In the genomic region with DNA sequence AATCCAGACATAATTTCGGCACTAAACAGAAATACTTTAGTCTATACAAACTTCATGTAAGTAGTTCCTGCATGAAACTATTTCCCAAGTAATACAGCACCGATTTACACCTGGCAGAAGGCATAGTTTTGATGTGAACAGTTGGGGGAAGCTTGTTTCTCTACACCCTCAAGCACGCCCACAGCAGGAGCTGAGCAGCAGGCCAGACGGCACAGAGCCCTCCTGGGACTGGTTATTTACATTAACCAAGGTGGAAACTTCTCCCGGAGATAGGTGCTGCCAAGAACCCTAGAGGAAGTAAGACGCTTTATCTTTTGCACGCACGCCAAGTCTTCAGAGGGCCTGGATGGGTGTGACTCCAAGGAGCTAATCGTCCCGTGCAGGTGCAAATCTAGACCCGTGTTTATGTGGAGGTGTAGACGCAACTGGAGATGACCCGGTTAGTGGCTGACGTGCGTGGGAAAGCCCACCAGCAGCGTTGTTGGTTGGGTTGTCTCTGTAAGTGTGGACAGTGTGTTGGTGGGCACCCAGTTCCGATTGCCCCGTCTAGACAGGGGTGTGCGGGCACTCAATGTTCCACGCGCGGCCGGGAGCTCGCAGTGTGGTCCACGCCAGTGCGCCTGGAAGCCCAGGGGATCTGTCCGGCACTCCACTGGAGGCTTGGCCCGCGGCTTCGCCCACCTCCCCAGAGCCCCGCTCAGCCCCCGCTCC, we compare ENCODE assay signal across 8 cellular contexts. TPM values are rescaled to one million over a fixed set of nuclear protein-coding genes. Genes with fewer than 3 reads are reported as not detected.
A peak's percentile ranks its signal among the peaks of the same experiment; 100 is the strongest.
DNase-seq lines count a peak whose midpoint lies in the region; ATAC-seq and TF ChIP-seq lines count a peak whose summit lies in the region.

No MANE protein-coding gene starts in this region.

- peak overlapping the region in 1 of 2 experiments; percentile 14 for H3K23ac ChIP-seq in mesenchymal stem cell (ENCODE audit: low read length in 2 of 2)

- no peak overlapping the region for H2BK5ac ChIP-seq in mesenchymal stem cell (ENCODE audit: low read depth, low read length, poor library complexity, severe bottlenecking)

- peak overlapping the region; percentile 54 for H2BK120ac ChIP-seq in mesenchymal stem cell (ENCODE audit: low read depth, low read length)

- H4K8ac ChIP-seq in mesenchymal stem cell (ENCODE audit: low read length): peak overlapping the region; percentile 100

- peak overlapping the region; percentile 88 to 92 for H3K18ac ChIP-seq in mesenchymal stem cell (ENCODE audit: low read depth in 1 of 2, low read length in 2 of 2)

- peak overlapping the region in 1 of 2 experiments; percentile 65 for H3K14ac ChIP-seq in mesenchymal stem cell (ENCODE audit: low read length in 2 of 2)

- peaks cover 17% of the 10 kb centered on the region for H3K79me1 ChIP-seq in mesenchymal stem cell (replicated peaks; ENCODE audit: low read length, poor library complexity, severe bottlenecking)

- DNase-seq in NCI-H460 (ENCODE audit: extremely low read depth, low read depth) (peak; percentile 55), ecto neural progenitor cell (ENCODE audit: low spot score) (peak; percentile 73), mesenchymal stem cell (peak; percentile 77)
- DNase-seq in activated CD4-positive, alpha-beta memory T cell treated with anti-CD3 and anti-CD28 coated beads, Interleukin-2, amount 10 ng/mL, durations not matched to agents 7 days and 5 days: peak; percentile 65
- DNase-seq in stimulated activated CD8-positive, alpha-beta memory T cell treated with anti-CD3 and anti-CD28 coated beads, Interleukin-2, amount 100 ng/mL, for 1 hour (ENCODE audit: low read depth in 2 of 2): peak; percentile 20 to 38

- peak overlapping the region; percentile 86 to 90 for H3K4ac ChIP-seq in mesenchymal stem cell (ENCODE audit: low read depth in 1 of 2, low read length in 2 of 2)

- no peak overlapping the region for H2BK15ac ChIP-seq in mesenchymal stem cell (ENCODE audit: low read depth, poor library complexity, severe bottlenecking)

- WGBS in mesenchymal stem cell: 5% methylated on average over 21 of the region's 32 CpGs

- peaks cover 3% of the 10 kb centered on the region for H3K36me3 Mint-ChIP-seq in activated CD4-positive, alpha-beta memory T cell treated with anti-CD3 and anti-CD28 coated beads, Interleukin-2, amount 10 ng/mL, durations not matched to agents 7 days and 5 days (ENCODE audit: low read depth)

- H3K27me3 Mint-ChIP-seq in activated CD4-positive, alpha-beta memory T cell treated with anti-CD3 and anti-CD28 coated beads, Interleukin-2, amount 10 ng/mL, durations not matched to agents 7 days and 5 days: no peaks in the 10 kb centered on the region

- H2AFZ ChIP-seq in mesenchymal stem cell (ENCODE audit: low read depth, low read length): peak overlapping the region; percentile 99

- H3K9ac ChIP-seq in mesenchymal stem cell (ENCODE audit: low read length): peak overlapping the region; percentile 82

- H3K27ac Mint-ChIP-seq in activated CD4-positive, alpha-beta memory T cell treated with anti-CD3 and anti-CD28 coated beads, Interleukin-2, amount 10 ng/mL, durations not matched to agents 7 days and 5 days: peak overlapping the region; percentile 85

- peak overlapping the region; percentile 98 for H3K4me2 ChIP-seq in mesenchymal stem cell (ENCODE audit: low read length, poor library complexity, severe bottlenecking)

- no peaks in the 10 kb centered on the region for H3K36me3 ChIP-seq in mesenchymal stem cell (ENCODE audit: control insufficient read depth in 1 of 2, insufficient read depth in 2 of 2, low read depth in 1 of 2, low read length in 2 of 2)

- H3K27me3 ChIP-seq in mesenchymal stem cell (ENCODE audit: control insufficient read depth in 1 of 2, insufficient read depth in 1 of 2, low read length in 2 of 2): no peaks in the 10 kb centered on the region

- TF ChIP-seq CTCF in 22Rv1 (IDR thresholded peaks at IDR 0.05): no peak

- H3K27ac ChIP-seq in 22Rv1: peak overlapping the region; percentile 67
- H3K27ac ChIP-seq in mesenchymal stem cell (ENCODE audit: low read length, poor library complexity, severe bottlenecking): peak overlapping the region; percentile 33

- H3K4me1 ChIP-seq in mesenchymal stem cell (ENCODE audit: control insufficient read depth, insufficient read depth, low read depth, low read length): peaks cover 12% of the 10 kb centered on the region

- ATAC-seq in GM18520 (IDR thresholded peaks at IDR 0.05; ENCODE audit: unreplicated experiment) (peak; percentile 32), HG03064 (IDR thresholded peaks at IDR 0.05; ENCODE audit: low read depth, unreplicated experiment) (peak; percentile 57)

- H3K4me3 Mint-ChIP-seq in activated CD4-positive, alpha-beta memory T cell treated with anti-CD3 and anti-CD28 coated beads, Interleukin-2, amount 10 ng/mL, durations not matched to agents 7 days and 5 days: peak overlapping the region; percentile 85

- CTCF ChIA-PET in activated CD4-positive, alpha-beta memory T cell treated with anti-CD3 and anti-CD28 coated beads, Interleukin-2, amount 10 ng/mL, durations not matched to agents 7 days and 5 days (lab: Charles Lee): interaction anchor here (1.0 to 3.5 kb wide), 6 partner anchors 8 to 78 kb away, joined by 3 to 17 read pairs (median 6); a partner anchor contains a TSS

- H2AK5ac ChIP-seq in mesenchymal stem cell (ENCODE audit: low read length, severe bottlenecking): peak overlapping the region; percentile 13

- H4K91ac ChIP-seq in mesenchymal stem cell (ENCODE audit: low read length): peak overlapping the region; percentile 82

- peaks cover 35% of the 10 kb centered on the region for H3K4me1 Mint-ChIP-seq in activated CD4-positive, alpha-beta memory T cell treated with anti-CD3 and anti-CD28 coated beads, Interleukin-2, amount 10 ng/mL, durations not matched to agents 7 days and 5 days

- no peaks in the 10 kb centered on the region for H3K9me3 Mint-ChIP-seq in activated CD4-positive, alpha-beta memory T cell treated with anti-CD3 and anti-CD28 coated beads, Interleukin-2, amount 10 ng/mL, durations not matched to agents 7 days and 5 days

- peak overlapping the region; percentile 79 to 89 for H3K4me3 ChIP-seq in mesenchymal stem cell (ENCODE audit: insufficient read depth in 1 of 2, low read depth in 1 of 2, low read length in 2 of 2)

- H2BK12ac ChIP-seq in mesenchymal stem cell (ENCODE audit: low read length in 2 of 2): peak overlapping the region; percentile 83 to 99

- POLR2A ChIA-PET in activated CD4-positive, alpha-beta memory T cell treated with anti-CD3 and anti-CD28 coated beads, Interleukin-2, amount 10 ng/mL, durations not matched to agents 7 days and 5 days (lab: Charles Lee): interaction anchor here (0.8 to 4.3 kb wide), 9 partner anchors 14 to 655 kb away, joined by 3 to 47 read pairs (median 5); a partner anchor contains a TSS

- no peaks in the 10 kb centered on the region for H3K9me3 ChIP-seq in mesenchymal stem cell (ENCODE audit: control insufficient read depth, low read length)

RNA-seq across cellular contexts. Expression of a gene that starts 0.8 kb away (rescaled TPM):
- total RNA-seq in NCI-H460 (2014; rRNA removed; shearing (Covaris generic)): 15.8 and 16.4 TPM in 2 replicates
- polyA plus RNA-seq in NCI-H460 (2014; cell fraction: nucleus; rRNA removed): 1.8 and 6.3 TPM in 2 replicates
- total RNA-seq in activated CD4-positive, alpha-beta memory T cell treated with anti-CD3 and anti-CD28 coated beads, Interleukin-2, amount 10 ng/mL, durations not matched to agents 7 days and 5 days: 10 to 100 TPM; 25.1 to 27.8 TPM
- polyA plus RNA-seq in mesenchymal stem cell (2013, experiment 1 of 2): 9.8 TPM
- 9.8 TPM for polyA plus RNA-seq in mesenchymal stem cell (2013, experiment 2 of 2)

RNA-seq across cellular contexts. Expression of a gene that starts 53.9 kb away (rescaled TPM):
- total RNA-seq in NCI-H460 (2014; rRNA removed; shearing (Covaris generic)): 94.6 and 99.3 TPM in 2 replicates
- 168 and 202 TPM in 2 replicates for polyA plus RNA-seq in NCI-H460 (2014; cell fraction: nucleus; rRNA removed)
- total RNA-seq in activated CD4-positive, alpha-beta memory T cell treated with anti-CD3 and anti-CD28 coated beads, Interleukin-2, amount 10 ng/mL, durations not matched to agents 7 days and 5 days: 1 to 10 TPM; 5.2 to 5.3 TPM
- 382 TPM for polyA plus RNA-seq in mesenchymal stem cell (2013, experiment 1 of 2)
- 384 TPM for polyA plus RNA-seq in mesenchymal stem cell (2013, experiment 2 of 2)

RNA-seq across cellular contexts. Expression of a gene that starts 55.8 kb away (rescaled TPM):
- 11.8 and 17.1 TPM in 2 replicates for total RNA-seq in NCI-H460 (2014; rRNA removed; shearing (Covaris generic))
- 4.7 and 6.6 TPM in 2 replicates for polyA plus RNA-seq in NCI-H460 (2014; cell fraction: nucleus; rRNA removed)
- 1 to 10 TPM; 3.7 to 4.4 TPM for total RNA-seq in activated CD4-positive, alpha-beta memory T cell treated with anti-CD3 and anti-CD28 coated beads, Interleukin-2, amount 10 ng/mL, durations not matched to agents 7 days and 5 days
- 5.9 TPM for polyA plus RNA-seq in mesenchymal stem cell (2013, experiment 1 of 2)
- 6.1 TPM for polyA plus RNA-seq in mesenchymal stem cell (2013, experiment 2 of 2)

Comparison
In these comparisons a context has a peak if more than half of its experiments do, and no peak if none do; other contexts are left out.
1. Peak in every context shown above with its lines: DNase-seq, ATAC-seq, H3K4me3 ChIP-seq and H3K27ac ChIP-seq.
2. RNA of a gene that starts 53.9 kb away (total RNA-seq): 94.6 to 99.3 TPM in NCI-H460; 5.2 to 5.3 TPM in activated CD4-positive, alpha-beta memory T cell treated with anti-CD3 and anti-CD28 coated beads, Interleukin-2, amount 10 ng/mL, durations not matched to agents 7 days and 5 days; every median in the first group is over 10 times any median in the second.